ENCODE assay signal across 1 cellular context in genomic region chr10:110423650-110424049, GRCh38.
TF ChIP-seq lines count a peak whose summit lies in the region.

No MANE protein-coding gene starts in this region.

TF ChIP-seq in WTC11, 78 proteins besides CTCF, POLR2A, EP300 and RAD21:
- TF ChIP-seq GRHL2 (CRISPR knock-in tag; IDR thresholded peaks at IDR 0.05; ENCODE audit: insufficient replicate concordance, severe bottlenecking) (no peak), USF2 (CRISPR knock-in tag; IDR thresholded peaks at IDR 0.05) (no peak), ZNF671 (CRISPR knock-in tag; IDR thresholded peaks at IDR 0.05) (no peak), IRF1 (CRISPR knock-in tag; IDR thresholded peaks at IDR 0.05) (no peak), PRRX2 (CRISPR knock-in tag; IDR thresholded peaks at IDR 0.05) (no peak)
- TF ChIP-seq, protein P1, sequence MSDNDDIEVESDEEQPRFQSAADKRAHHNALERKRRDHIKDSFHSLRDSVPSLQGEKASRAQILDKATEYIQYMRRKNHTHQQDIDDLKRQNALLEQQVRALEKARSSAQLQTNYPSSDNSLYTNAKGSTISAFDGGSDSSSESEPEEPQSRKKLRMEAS (CRISPR knock-in tag; IDR thresholded peaks at IDR 0.05): no peak
- TF ChIP-seq, protein P2, sequence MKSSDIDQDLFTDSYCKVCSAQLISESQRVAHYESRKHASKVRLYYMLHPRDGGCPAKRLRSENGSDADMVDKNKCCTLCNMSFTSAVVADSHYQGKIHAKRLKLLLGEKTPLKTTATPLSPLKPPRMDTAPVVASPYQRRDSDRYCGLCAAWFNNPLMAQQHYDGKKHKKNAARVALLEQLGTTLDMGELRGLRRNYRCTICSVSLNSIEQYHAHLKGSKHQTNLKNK (CRISPR knock-in tag; IDR thresholded peaks at IDR 0.05): no peak
